1 cellular context compared by ENCODE assay signal in the genomic region with DNA sequence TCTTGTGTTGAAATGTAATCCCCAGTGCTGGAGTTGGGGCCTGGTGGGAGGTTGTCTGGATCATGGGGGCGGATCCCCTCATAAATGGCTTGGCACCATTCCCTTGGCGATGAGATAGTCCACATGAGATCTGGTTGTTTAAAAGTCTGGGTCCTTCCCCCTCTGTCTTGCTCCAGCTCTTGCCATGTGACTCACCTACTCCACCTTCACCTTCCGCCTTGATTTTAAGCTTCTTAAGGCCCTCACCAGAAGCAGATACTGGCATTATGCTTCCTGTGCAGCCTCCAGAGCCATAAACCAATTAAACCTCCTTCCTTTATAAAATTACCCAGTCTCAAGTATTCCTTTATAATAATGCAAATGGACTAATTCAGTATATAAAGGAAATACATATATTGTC.
TF ChIP-seq lines count a peak whose summit lies in the region.

No MANE protein-coding gene starts in this region.

TF ChIP-seq in H1, 55 proteins besides CTCF, POLR2A, EP300 and RAD21 (continued from another document):
- no peak for TF ChIP-seq GABPA (IDR thresholded peaks at IDR 0.05; ENCODE audit: borderline replicate concordance, insufficient read depth, low read length)
